9 cellular contexts compared by ENCODE assay signal in genomic region chr7:129949292-129950133, GRCh38. TPM values are rescaled to one million over a fixed set of nuclear protein-coding genes. Genes with fewer than 3 reads are reported as not detected.
DNase-seq lines count a peak whose midpoint lies in the region; ATAC-seq and TF ChIP-seq lines count a peak whose summit lies in the region.
"Had no signal": no experiment of that assay in that cellular context is flagged by ENCODE, and none has a peak within 500 bp of the region (broad histone marks: within the 10 kb centered on the region; RNA-seq: fewer than 3 reads in every experiment).

No MANE protein-coding gene starts in this region.

- H3K27me3 ChIP-seq in body of pancreas = no peaks in the 10 kb centered on the region

- peaks cover 49% of the 10 kb centered on the region for H3K4me1 ChIP-seq in body of pancreas

- H3K36me3 Mint-ChIP-seq in activated CD4-positive, alpha-beta T cell treated with anti-CD3 and anti-CD28 coated beads, Interleukin-2, amount 10 ng/mL, durations not matched to agents 24 days and 14 days (ENCODE audit: low read depth) = peaks cover 5% of the 10 kb centered on the region
- peaks cover 9% of the 10 kb centered on the region for H3K36me3 Mint-ChIP-seq in HFFc6 (ENCODE audit: low read depth)
- peaks cover 30% of the 10 kb centered on the region for H3K36me3 Mint-ChIP-seq in stimulated activated effector memory CD8-positive, alpha-beta T cell treated with anti-CD3 and anti-CD28 coated beads, Interleukin-12 subunit alpha, Interleukin-12 subunit beta, amount 100 ng/mL, for 72 hours

- WGBS in body of pancreas, 2 donors = 6 to 8% methylated on average over 10 of the region's 10 CpGs

- no peak overlapping the region for H3K4me3 Mint-ChIP-seq in activated CD4-positive, alpha-beta T cell treated with anti-CD3 and anti-CD28 coated beads, Interleukin-2, amount 10 ng/mL, durations not matched to agents 24 days and 14 days
- H3K4me3 Mint-ChIP-seq in HFFc6 = no peak overlapping the region
- H3K4me3 Mint-ChIP-seq in stimulated activated effector memory CD8-positive, alpha-beta T cell treated with anti-CD3 and anti-CD28 coated beads, Interleukin-12 subunit alpha, Interleukin-12 subunit beta, amount 100 ng/mL, for 72 hours = no peak overlapping the region
- H3K4me3 Mint-ChIP-seq: nephron had no signal

- H3K36me3 ChIP-seq in body of pancreas (replicated peaks in 1 of 2; ENCODE audit: insufficient read depth in 1 of 2, low read depth in 2 of 2) = no peaks in the 10 kb centered on the region

- H3K27ac ChIP-seq in body of pancreas = peak overlapping the region; percentile 98 to 99 (median 98)

- H3K27me3 Mint-ChIP-seq in activated CD4-positive, alpha-beta T cell treated with anti-CD3 and anti-CD28 coated beads, Interleukin-2, amount 10 ng/mL, durations not matched to agents 24 days and 14 days = no peaks in the 10 kb centered on the region
- peaks cover 7% of the 10 kb centered on the region; the same call in 1 of the 2 replicates for H3K27me3 Mint-ChIP-seq in HFFc6 (ENCODE audit: insufficient read depth)

- TF ChIP-seq CTCF in HFFc6 (IDR thresholded peaks at IDR 0.05) (no peak), body of pancreas (IDR thresholded peaks at IDR 0.05) (no peak)

- peak; percentile 3 to 70 (median 57) for TF ChIP-seq POLR2A in body of pancreas (IDR thresholded peaks at IDR 0.05)

- DNase-seq in activated CD4-positive, alpha-beta T cell treated with anti-CD3 and anti-CD28 coated beads, Interleukin-2, amount 10 ng/mL, durations not matched to agents 24 days and 14 days = peak; percentile 75
- DNase-seq in activated CD4-positive, alpha-beta T cell treated with anti-CD3 and anti-CD28 coated beads for 4 hours = no peak
- DNase-seq in HFFc6 (peak; percentile 88), NCI-H526 treated with DMSO at 0.1 percent for 48 hours (lab: John Stamatoyannopoulos, UW) (peak; percentile 57), body of pancreas (peak in 2 of 4 donors; percentile 19 to 45), iPS-NIHi7 (ENCODE audit: extremely low spot score) (peak; percentile 40)
- peak in 1 of 2 donors; percentile 63 for DNase-seq in stimulated activated effector memory CD8-positive, alpha-beta T cell treated with anti-CD3 and anti-CD28 coated beads, Interleukin-12 subunit alpha, Interleukin-12 subunit beta, amount 100 ng/mL, for 72 hours (ENCODE audit: low spot score in 2 of 2)

- H3K9me3 Mint-ChIP-seq in activated CD4-positive, alpha-beta T cell treated with anti-CD3 and anti-CD28 coated beads, Interleukin-2, amount 10 ng/mL, durations not matched to agents 24 days and 14 days = no peaks in the 10 kb centered on the region
- no peaks in the 10 kb centered on the region for H3K9me3 Mint-ChIP-seq in HFFc6
- H3K9me3 Mint-ChIP-seq in stimulated activated effector memory CD8-positive, alpha-beta T cell treated with anti-CD3 and anti-CD28 coated beads, Interleukin-12 subunit alpha, Interleukin-12 subunit beta, amount 100 ng/mL, for 72 hours = no peaks in the 10 kb centered on the region
- H3K9me3 Mint-ChIP-seq: nephron had no signal

- H3K9me3 ChIP-seq in body of pancreas = no peaks in the 10 kb centered on the region

- H3K27ac Mint-ChIP-seq in activated CD4-positive, alpha-beta T cell treated with anti-CD3 and anti-CD28 coated beads, Interleukin-2, amount 10 ng/mL, durations not matched to agents 24 days and 14 days = no peak overlapping the region
- H3K27ac Mint-ChIP-seq in HFFc6 = no peak overlapping the region
- no peak overlapping the region for H3K27ac Mint-ChIP-seq in stimulated activated effector memory CD8-positive, alpha-beta T cell treated with anti-CD3 and anti-CD28 coated beads, Interleukin-12 subunit alpha, Interleukin-12 subunit beta, amount 100 ng/mL, for 72 hours
- H3K27ac Mint-ChIP-seq: nephron had no signal

- peaks cover 21% of the 10 kb centered on the region for H3K4me1 Mint-ChIP-seq in activated CD4-positive, alpha-beta T cell treated with anti-CD3 and anti-CD28 coated beads, Interleukin-2, amount 10 ng/mL, durations not matched to agents 24 days and 14 days
- peaks cover 25% of the 10 kb centered on the region for H3K4me1 Mint-ChIP-seq in HFFc6 (ENCODE audit: low read depth)
- peaks cover 6% of the 10 kb centered on the region for H3K4me1 Mint-ChIP-seq in stimulated activated effector memory CD8-positive, alpha-beta T cell treated with anti-CD3 and anti-CD28 coated beads, Interleukin-12 subunit alpha, Interleukin-12 subunit beta, amount 100 ng/mL, for 72 hours

- H3K4me3 ChIP-seq in body of pancreas = peak overlapping the region in 1 of 2 donors; percentile 0

- ATAC-seq in body of pancreas (peak; percentile 19), HG03521 (IDR thresholded peaks at IDR 0.05; ENCODE audit: unreplicated experiment) (no peak)
- ATAC-seq in stimulated activated effector memory CD8-positive, alpha-beta T cell treated with anti-CD3 and anti-CD28 coated beads, Interleukin-12 subunit alpha, Interleukin-12 subunit beta, amount 100 ng/mL, for 72 hours = peak; percentile 68

- intact Hi-C loops in activated CD4-positive, alpha-beta T cell treated with anti-CD3 and anti-CD28 coated beads, Interleukin-2, amount 10 ng/mL, durations not matched to agents 24 days and 14 days (cut with micrococcal nuclease) = loop anchor here (2.0 to 10.0 kb wide), 9 partner anchors 43 to 1158 kb away; partner anchors contain the start of genes AHCYL2 and NRF1
- intact Hi-C loops in body of pancreas (cut with DNase I) = no loop called here

RNA-seq across cellular contexts. Expression of gene UBE2H, which starts 3.2 kb away (rescaled TPM):
- total RNA-seq in activated CD4-positive, alpha-beta T cell treated with anti-CD3 and anti-CD28 coated beads, Interleukin-2, amount 10 ng/mL, durations not matched to agents 24 days and 14 days = 21.7 and 24.2 TPM in 2 replicates
- 100 to 1,000 TPM in 4 of 6 experiments, 10 to 100 TPM in 2; 89.7 to 108 (median 105) TPM for total RNA-seq in HFFc6 (2021; fragmentation: NEBNext Ultra II Directional; extraction: Animal tissue kit (Norgen Biotek cat#: 25700))
- total RNA-seq in body of pancreas = 10 to 100 TPM; 92.6 to 93.4 TPM

Comparison
In these comparisons a context has a peak if more than half of its experiments do, and no peak if none do; other contexts are left out.
1. DNase-seq: peak in activated CD4-positive, alpha-beta T cell treated with anti-CD3 and anti-CD28 coated beads, Interleukin-2, amount 10 ng/mL, durations not matched to agents 24 days and 14 days (single experiment), HFFc6 (single experiment), NCI-H526 treated with DMSO at 0.1 percent for 48 hours (single experiment) and iPS-NIHi7 (single experiment); none in activated CD4-positive, alpha-beta T cell treated with anti-CD3 and anti-CD28 coated beads for 4 hours (0 of 2).